Comparison of ENCODE assay signal across 24 cellular contexts in genomic region chr18:43680096-43680495, GRCh38.
"Had no signal": no experiment of that assay in that cellular context is flagged by ENCODE, and none has a peak within 500 bp of the region (broad histone marks: within the 10 kb centered on the region; RNA-seq: fewer than 3 reads in every experiment).

No MANE protein-coding gene starts in this region.

- H3K27ac ChIP-seq: colonic mucosa, gastrocnemius medialis, left lung, suprapubic skin, transverse colon, uterus had no signal

- H3K4me1 ChIP-seq: colonic mucosa, gastrocnemius medialis, left lung, transverse colon, uterus had no signal

- DNase-seq: activated CD4-positive, alpha-beta memory T cell treated with anti-CD3 and anti-CD28 coated beads, Interleukin-2, amount 10 ng/mL, durations not matched to agents 7 days and 5 days; activated CD4-positive, alpha-beta T cell treated with anti-CD3 and anti-CD28 coated beads for 48 hours; activated CD4-positive, CD25-positive, alpha-beta regulatory T cell; activated CD8-positive, alpha-beta memory T cell treated with anti-CD3 and anti-CD28 coated beads, Interleukin-2, amount 10 ng/mL, durations not matched to agents 7 days and 5 days; activated naive CD4-positive, alpha-beta T cell; anterior cingulate cortex; colonic mucosa; gastrocnemius medialis; head of caudate nucleus; left lung; nephron progenitor cell; nucleus accumbens; posterior cingulate gyrus; retina; stimulated activated CD4-positive, alpha-beta T cell treated with anti-CD3 and anti-CD28 coated beads, Interleukin-12 subunit alpha, Interleukin-12 subunit beta, amount 100 ng/mL, for 4 hours; stimulated activated CD4-positive, alpha-beta T cell treated with anti-CD3 and anti-CD28 coated beads, Interleukin-1b, Interleukin-23, amount 100 ng/mL, for 48 hours; stimulated activated naive CD8-positive, alpha-beta T cell treated with anti-CD3 and anti-CD28 coated beads, Interleukin-15, Interleukin-2, amounts not matched to agents 100 U/mL and 50 U/mL, for 24 hours; T-helper 1 cell; T-helper 9 cell; transverse colon; uterus had no signal

- H3K4me1 Mint-ChIP-seq: activated CD4-positive, alpha-beta memory T cell treated with anti-CD3 and anti-CD28 coated beads, Interleukin-2, amount 10 ng/mL, durations not matched to agents 7 days and 5 days; activated CD8-positive, alpha-beta memory T cell treated with anti-CD3 and anti-CD28 coated beads, Interleukin-2, amount 10 ng/mL, durations not matched to agents 7 days and 5 days; activated T-helper 17 cell treated with anti-CD3 and anti-CD28 coated beads, Interleukin-2, amount 50 U/mL, for 72 hours; central memory CD8-positive, alpha-beta T cell had no signal

- H3K27ac Mint-ChIP-seq: activated CD4-positive, alpha-beta memory T cell treated with anti-CD3 and anti-CD28 coated beads, Interleukin-2, amount 10 ng/mL, durations not matched to agents 7 days and 5 days; activated CD8-positive, alpha-beta memory T cell treated with anti-CD3 and anti-CD28 coated beads, Interleukin-2, amount 10 ng/mL, durations not matched to agents 7 days and 5 days; activated T-helper 17 cell treated with anti-CD3 and anti-CD28 coated beads, Interleukin-2, amount 50 U/mL, for 72 hours; nephron progenitor cell had no signal

- H3K36me3 ChIP-seq: colonic mucosa, gastrocnemius medialis, left lung, suprapubic skin, transverse colon had no signal

- H3K4me3 Mint-ChIP-seq: activated CD4-positive, alpha-beta memory T cell treated with anti-CD3 and anti-CD28 coated beads, Interleukin-2, amount 10 ng/mL, durations not matched to agents 7 days and 5 days; activated CD8-positive, alpha-beta memory T cell treated with anti-CD3 and anti-CD28 coated beads, Interleukin-2, amount 10 ng/mL, durations not matched to agents 7 days and 5 days; activated T-helper 17 cell treated with anti-CD3 and anti-CD28 coated beads, Interleukin-2, amount 50 U/mL, for 72 hours; central memory CD8-positive, alpha-beta T cell; nephron progenitor cell had no signal

- H3K27me3 ChIP-seq: colonic mucosa, gastrocnemius medialis, left lung, suprapubic skin, transverse colon, uterus had no signal

- H3K27me3 Mint-ChIP-seq: activated CD4-positive, alpha-beta memory T cell treated with anti-CD3 and anti-CD28 coated beads, Interleukin-2, amount 10 ng/mL, durations not matched to agents 7 days and 5 days; activated CD8-positive, alpha-beta memory T cell treated with anti-CD3 and anti-CD28 coated beads, Interleukin-2, amount 10 ng/mL, durations not matched to agents 7 days and 5 days; activated T-helper 17 cell treated with anti-CD3 and anti-CD28 coated beads, Interleukin-2, amount 50 U/mL, for 72 hours; central memory CD8-positive, alpha-beta T cell had no signal

- H3K4me3 ChIP-seq: colonic mucosa, gastrocnemius medialis, left lung, suprapubic skin, transverse colon, uterus had no signal

- H3K36me3 Mint-ChIP-seq: activated CD8-positive, alpha-beta memory T cell treated with anti-CD3 and anti-CD28 coated beads, Interleukin-2, amount 10 ng/mL, durations not matched to agents 7 days and 5 days had no signal

- H3K9me3 ChIP-seq: colonic mucosa, gastrocnemius medialis, left lung, suprapubic skin, transverse colon, uterus had no signal
